Comparison of ENCODE assay signal across 11 cellular contexts in genomic region chr1:158013840-158014520, GRCh38. TPM values are rescaled to one million over a fixed set of nuclear protein-coding genes. Genes with fewer than 3 reads are reported as not detected.
DNase-seq lines count a peak whose midpoint lies in the region; ATAC-seq and TF ChIP-seq lines count a peak whose summit lies in the region.
"Had no signal": no experiment of that assay in that cellular context is flagged by ENCODE, and none has a peak within 500 bp of the region (broad histone marks: within the 10 kb centered on the region; RNA-seq: fewer than 3 reads in every experiment).

No MANE protein-coding gene starts in this region.

- ATAC-seq in IMR-90 (ENCODE audit: low read depth), result no peak
- ATAC-seq in HG02571 (IDR thresholded peaks at IDR 0.05; ENCODE audit: unreplicated experiment), result no peak
- ATAC-seq: activated CD4-positive, alpha-beta T cell treated with anti-CD3 and anti-CD28 coated beads for 36 hours had no signal

- peak overlapping the region; percentile 71 for H2BK120ac ChIP-seq in IMR-90 (ENCODE audit: low read depth, low read length)

- H3K36me3 ChIP-seq in IMR-90 (ENCODE audit: control insufficient read depth, insufficient read depth, low read length), result peaks cover 8% of the 10 kb centered on the region
- H3K36me3 ChIP-seq: neutrophil had no signal

- peak overlapping the region; percentile 58; the same call in 1 of the 2 replicates for H3K27ac ChIP-seq in IMR-90 (ENCODE audit: insufficient read depth, low read length)
- H3K27ac ChIP-seq: neutrophil had no signal

- TF ChIP-seq POLR2A in IMR-90 (IDR thresholded peaks at IDR 0.05; ENCODE audit: low read depth, low read length), result no peak

- dilution Hi-C loops in IMR-90 (cut with HindIII; ENCODE audit: low sequenced_read_pairs, unreplicated experiment), result no loop called here

- H3K14ac ChIP-seq in IMR-90 (replicated peaks; ENCODE audit: low read depth, low read length), result peak overlapping the region; percentile 77; the same call in 1 of the 2 replicates

- peak overlapping the region; percentile 35 for H2AK9ac ChIP-seq in IMR-90 (replicated peaks; ENCODE audit: low read depth, low read length, poor library complexity)

- peak; percentile 56 for DNase-seq in IMR-90
- peak; percentile 81 for DNase-seq in astrocyte of the hippocampus (ENCODE audit: low read depth, low spot score)
- peak; percentile 55 for DNase-seq in iris pigment epithelial cell (ENCODE audit: low read depth)
- peak; percentile 49 for DNase-seq in stromal cell of bone marrow (ENCODE audit: low read depth)
- no peak for DNase-seq in DMS153 (lab: John Stamatoyannopoulos, UW)
- DNase-seq in stimulated activated CD4-positive, alpha-beta T cell treated with anti-CD3 and anti-CD28 coated beads, Interleukin-1b, Interleukin-23, amount 100 ng/mL, for 48 hours, result no peak
- DNase-seq: activated CD4-positive, alpha-beta T cell treated with anti-CD3 and anti-CD28 coated beads for 36 hours; activated gamma-delta T cell treated with Interleukin-2 at 50 U/mL for 16 hours; stimulated activated CD4-positive, alpha-beta T cell treated with anti-CD3 and anti-CD28 coated beads, Interleukin-4, amount 100 ng/mL, for 1 hour had no signal

- POLR2A ChIA-PET in IMR-90 (lab: Charles Lee; ENCODE audit: unreplicated experiment), result no interaction called here

- no peak overlapping the region for H3K4me2 ChIP-seq in IMR-90 (ENCODE audit: low read depth, low read length)

- no peak overlapping the region for H3K4me3 ChIP-seq in IMR-90 (ENCODE audit: insufficient read depth, low read depth, low read length)

- no peak for TF ChIP-seq CTCF in IMR-90 (conservative IDR thresholded peaks at IDR 0.05; ENCODE audit: low read depth, low read length)

- no peak overlapping the region for H2AFZ ChIP-seq in IMR-90 (replicated peaks; ENCODE audit: low read length, poor library complexity)

- H3K79me1 ChIP-seq in IMR-90 (ENCODE audit: low read depth in 1 of 2, low read length in 2 of 2), result peaks cover 39 to 81% of the 10 kb centered on the region in 2 experiments

- CTCF ChIA-PET in IMR-90 (lab: Yijun Ruan, JAX), result no interaction called here

- in situ Hi-C loops in IMR-90 (cut with MboI; ENCODE audit: low sequenced_read_pairs), result no loop called here

- peaks cover 11% of the 10 kb centered on the region for H4K20me1 ChIP-seq in IMR-90 (ENCODE audit: insufficient read depth, low read length)

- H2BK15ac ChIP-seq in IMR-90 (ENCODE audit: low read depth, low read length), result peak overlapping the region; percentile 64; the same call in 1 of the 3 replicates

- peak overlapping the region; percentile 40; the same call in 1 of the 2 replicates for H3K18ac ChIP-seq in IMR-90 (ENCODE audit: low read depth, low read length)

- H4K91ac ChIP-seq in IMR-90 (ENCODE audit: insufficient read depth, low read depth, low read length), result peak overlapping the region; percentile 48

- no peak overlapping the region for H3K9ac ChIP-seq in IMR-90 (ENCODE audit: low read depth, low read length)

- H2BK20ac ChIP-seq in IMR-90 (ENCODE audit: low read depth, low read length), result no peak overlapping the region

- BruUV-seq in IMR-90 (replicated peaks; lab: Mats Ljungman, UMichigan), result no TSS peak

- H4K5ac ChIP-seq in IMR-90 (ENCODE audit: low read depth, low read length), result no peak overlapping the region

- H3K9me1 ChIP-seq in IMR-90 (ENCODE audit: insufficient read depth, low read length), result peaks cover 32% of the 10 kb centered on the region

- intact Hi-C loops in IMR-90 (cut with micrococcal nuclease), result no loop called here

- H2BK5ac ChIP-seq in IMR-90 (ENCODE audit: low read depth, low read length, poor library complexity, severe bottlenecking), result peak overlapping the region; percentile 56

- peak overlapping the region; percentile 13; the same call in 1 of the 2 replicates for H3K56ac ChIP-seq in IMR-90 (ENCODE audit: extremely low read depth, insufficient read depth, low read length)

- peak overlapping the region; percentile 82 for H3K4ac ChIP-seq in IMR-90 (ENCODE audit: low read depth, low read length)

- 50% methylated on average over 2 of the region's 6 CpGs; no CpG with 5 or more reads in 1 of the 2 experiments for WGBS in IMR-90 (ENCODE audit: extremely low coverage in 2 of 2, insufficient read length in 1 of 2), 2 experiments

- H3K27me3 ChIP-seq in IMR-90 (ENCODE audit: control insufficient read depth, insufficient read depth, low read length), result no peaks in the 10 kb centered on the region

- H3K23ac ChIP-seq in IMR-90 (ENCODE audit: low read depth, low read length), result peak overlapping the region; percentile 53

- H2AK5ac ChIP-seq in IMR-90 (ENCODE audit: low read depth, low read length), result peak overlapping the region; percentile 82; the same call in 1 of the 2 replicates

- peak overlapping the region; percentile 8 to 33; a peak in 2 of 4 replicates for H4K8ac ChIP-seq in IMR-90 (ENCODE audit: low read depth in 2 of 2, low read length in 2 of 2)

- peaks cover 64% of the 10 kb centered on the region for H3K4me1 ChIP-seq in IMR-90 (ENCODE audit: control insufficient read depth, insufficient read depth, low read length)

- H3K9me3 ChIP-seq in IMR-90 (ENCODE audit: control insufficient read depth, insufficient read depth, low read length), result no peaks in the 10 kb centered on the region
- H3K9me3 ChIP-seq: neutrophil had no signal

- no peak for TF ChIP-seq RAD21 in IMR-90 (IDR thresholded peaks at IDR 0.05; ENCODE audit: low read length)

TF ChIP-seq in IMR-90, 13 proteins besides CTCF, POLR2A, EP300 and RAD21:
- TF ChIP-seq RFX5 (IDR thresholded peaks at IDR 0.05; ENCODE audit: low read depth, low read length), result peak; percentile 63; the same call in 1 of the 2 replicates
- no peak for TF ChIP-seq RCOR1 (IDR thresholded peaks at IDR 0.05; ENCODE audit: insufficient replicate concordance, low read length)
- no peak for TF ChIP-seq ELK1 (IDR thresholded peaks at IDR 0.05; ENCODE audit: borderline replicate concordance, low read depth, low read length)
TF ChIP-seq in IMR-90: peak in this region for 1.

RNA-seq across cellular contexts. Expression of gene KIRREL1, which starts 20.5 kb away (rescaled TPM):
- 61.9 and 64.7 TPM in 2 replicates for total RNA-seq in IMR-90 (2012; rRNA removed)
- polyA plus RNA-seq in IMR-90 (2012; rRNA removed), result 58.1 and 64.6 TPM in 2 replicates
- polyA plus RNA-seq in IMR-90 (2012; cell fraction: cytosol; rRNA removed), result 38.9 and 51.3 TPM in 2 replicates
- 85.2 and 89.7 TPM in 2 replicates for polyA plus RNA-seq in IMR-90 (2012; cell fraction: nucleus; rRNA removed; ENCODE audit: low replicate concordance)

Comparison
In these comparisons a context has a peak if more than half of its experiments do, and no peak if none do; other contexts are left out.
1. DNase-seq: peak in IMR-90 (single experiment), astrocyte of the hippocampus (single experiment), iris pigment epithelial cell (single experiment) and stromal cell of bone marrow (single experiment); none in DMS153 (single experiment) and stimulated activated CD4-positive, alpha-beta T cell treated with anti-CD3 and anti-CD28 coated beads, Interleukin-1b, Interleukin-23, amount 100 ng/mL, for 48 hours (single experiment).